14 cellular contexts compared by ENCODE assay signal in genomic region chr19:38037151-38037611, GRCh38.
DNase-seq lines count a peak whose midpoint lies in the region; ATAC-seq, FAIRE-seq and TF ChIP-seq lines count a peak whose summit lies in the region.
"Had no signal": no experiment of that assay in that cellular context is flagged by ENCODE, and none has a peak within 500 bp of the region (broad histone marks: within the 10 kb centered on the region; RNA-seq: fewer than 3 reads in every experiment).

No MANE protein-coding gene starts in this region.

- FAIRE-seq in GM12891 (lab: Jason Lieb, UNC), result no peak
- FAIRE-seq: colon, G401.6 had no signal

- TF ChIP-seq CTCF in endodermal cell (conservative IDR thresholded peaks at IDR 0.05), result no peak

- no peak for ATAC-seq in HG03469 (IDR thresholded peaks at IDR 0.05; ENCODE audit: unreplicated experiment)

- 62 to 81% methylated on average over 11 of the region's 11 CpGs for WGBS in endodermal cell (ENCODE audit: insufficient coverage in 1 of 2, insufficient read length in 1 of 2), 2 experiments

- no peak overlapping the region for H3K4me3 ChIP-seq in endodermal cell (ENCODE audit: low read length)
- H3K4me3 ChIP-seq in skeletal muscle satellite cell (ENCODE audit: low read length), result peak overlapping the region; percentile 48
- H3K4me3 ChIP-seq: suprapubic skin had no signal

- POLR2A ChIA-PET in activated CD4-positive, alpha-beta T cell treated with anti-CD3 and anti-CD28 coated beads, Interleukin-2, amount 10 ng/mL, durations not matched to agents 7 days and 5 days (lab: Charles Lee), result no interaction called here

- CTCF ChIA-PET in activated CD4-positive, alpha-beta T cell treated with anti-CD3 and anti-CD28 coated beads, Interleukin-2, amount 10 ng/mL, durations not matched to agents 7 days and 5 days (lab: Charles Lee), result no interaction called here

- TF ChIP-seq POLR2A in GM12891 (IDR thresholded peaks at IDR 0.05; ENCODE audit: low read depth, low read length), result no peak

- H3K9me3 Mint-ChIP-seq in activated CD4-positive, alpha-beta T cell treated with anti-CD3 and anti-CD28 coated beads, Interleukin-2, amount 10 ng/mL, durations not matched to agents 7 days and 5 days, result peaks cover 3% of the 10 kb centered on the region
- peaks cover 7% of the 10 kb centered on the region for H3K9me3 Mint-ChIP-seq in endodermal cell
- H3K9me3 Mint-ChIP-seq: activated CD4-positive, alpha-beta T cell treated with anti-CD3 and anti-CD28 coated beads, Interleukin-2, amount 10 ng/mL, durations not matched to agents 24 days and 14 days had no signal

- peak overlapping the region; percentile 25 for H3K27ac Mint-ChIP-seq in activated CD4-positive, alpha-beta T cell treated with anti-CD3 and anti-CD28 coated beads, Interleukin-2, amount 10 ng/mL, durations not matched to agents 7 days and 5 days
- H3K27ac Mint-ChIP-seq in endodermal cell, result peak overlapping the region; percentile 30
- H3K27ac Mint-ChIP-seq: activated CD4-positive, alpha-beta T cell treated with anti-CD3 and anti-CD28 coated beads, Interleukin-2, amount 10 ng/mL, durations not matched to agents 24 days and 14 days had no signal

- no peak for DNase-seq in activated CD4-positive, alpha-beta T cell treated with anti-CD3 and anti-CD28 coated beads, Interleukin-2, amount 10 ng/mL, durations not matched to agents 7 days and 5 days
- DNase-seq in activated CD4-positive, alpha-beta T cell treated with anti-CD3 and anti-CD28 coated beads for 1 hour, result no peak
- peak; percentile 89 for DNase-seq in NCI-H2227 treated with DMSO at 0.1 percent for 48 hours (lab: John Stamatoyannopoulos, UW)
- DNase-seq in endodermal cell, result no peak
- no peak for DNase-seq in NCI-H526 treated with DMSO at 0.1 percent for 48 hours (lab: John Stamatoyannopoulos, UW)
- no peak for DNase-seq in GM12891 (ENCODE audit: insufficient read length, low spot score)
- DNase-seq: activated CD4-positive, alpha-beta T cell treated with anti-CD3 and anti-CD28 coated beads, Interleukin-2, amount 10 ng/mL, durations not matched to agents 24 days and 14 days; activated naive CD4-positive, alpha-beta T cell; left cardiac atrium had no signal

- H3K4me1 Mint-ChIP-seq in activated CD4-positive, alpha-beta T cell treated with anti-CD3 and anti-CD28 coated beads, Interleukin-2, amount 10 ng/mL, durations not matched to agents 7 days and 5 days, result no peaks in the 10 kb centered on the region
- peaks cover 17% of the 10 kb centered on the region for H3K4me1 Mint-ChIP-seq in endodermal cell
- H3K4me1 Mint-ChIP-seq: activated CD4-positive, alpha-beta T cell treated with anti-CD3 and anti-CD28 coated beads, Interleukin-2, amount 10 ng/mL, durations not matched to agents 24 days and 14 days had no signal

- H3K4me3 Mint-ChIP-seq in activated CD4-positive, alpha-beta T cell treated with anti-CD3 and anti-CD28 coated beads, Interleukin-2, amount 10 ng/mL, durations not matched to agents 7 days and 5 days, result no peak overlapping the region
- H3K4me3 Mint-ChIP-seq in endodermal cell, result no peak overlapping the region
- H3K4me3 Mint-ChIP-seq: activated CD4-positive, alpha-beta T cell treated with anti-CD3 and anti-CD28 coated beads, Interleukin-2, amount 10 ng/mL, durations not matched to agents 24 days and 14 days had no signal

- no peaks in the 10 kb centered on the region for H3K36me3 ChIP-seq in endodermal cell (ENCODE audit: control insufficient read depth, insufficient read depth, low read length)
- no peaks in the 10 kb centered on the region for H3K36me3 ChIP-seq in skeletal muscle satellite cell (ENCODE audit: insufficient read depth, low read length)
- H3K36me3 ChIP-seq: suprapubic skin had no signal

- H3K27me3 ChIP-seq in endodermal cell (ENCODE audit: control insufficient read depth, insufficient read depth, low read length, poor library complexity, severe bottlenecking), result no peaks in the 10 kb centered on the region
- no peaks in the 10 kb centered on the region for H3K27me3 ChIP-seq in skeletal muscle satellite cell (ENCODE audit: control insufficient read depth, insufficient read depth, low read length)
- H3K27me3 ChIP-seq: suprapubic skin had no signal

- peak overlapping the region; percentile 4 for H3K27ac ChIP-seq in endodermal cell (ENCODE audit: low read depth, low read length)
- H3K27ac ChIP-seq: suprapubic skin had no signal

- H3K36me3 Mint-ChIP-seq in activated CD4-positive, alpha-beta T cell treated with anti-CD3 and anti-CD28 coated beads, Interleukin-2, amount 10 ng/mL, durations not matched to agents 7 days and 5 days (ENCODE audit: low read depth), result no peaks in the 10 kb centered on the region
- H3K36me3 Mint-ChIP-seq in endodermal cell (ENCODE audit: low read depth), result peaks cover 4% of the 10 kb centered on the region

- H3K27me3 Mint-ChIP-seq in activated CD4-positive, alpha-beta T cell treated with anti-CD3 and anti-CD28 coated beads, Interleukin-2, amount 10 ng/mL, durations not matched to agents 7 days and 5 days, result no peaks in the 10 kb centered on the region
- H3K27me3 Mint-ChIP-seq in endodermal cell (ENCODE audit: insufficient read depth), result no peaks in the 10 kb centered on the region
- H3K27me3 Mint-ChIP-seq: activated CD4-positive, alpha-beta T cell treated with anti-CD3 and anti-CD28 coated beads, Interleukin-2, amount 10 ng/mL, durations not matched to agents 24 days and 14 days had no signal

- peaks cover under 1% of the 10 kb centered on the region for H3K9me3 ChIP-seq in endodermal cell (ENCODE audit: control insufficient read depth, low read length)
- no peaks in the 10 kb centered on the region for H3K9me3 ChIP-seq in skeletal muscle satellite cell (replicated peaks; ENCODE audit: low read length)
- H3K9me3 ChIP-seq: suprapubic skin had no signal

- H3K4me1 ChIP-seq in endodermal cell (ENCODE audit: control insufficient read depth, insufficient read depth, low read length), result no peaks in the 10 kb centered on the region
- peaks cover 61% of the 10 kb centered on the region for H3K4me1 ChIP-seq in skeletal muscle satellite cell (ENCODE audit: control insufficient read depth, insufficient read depth, low read length)

- H3K9ac ChIP-seq in endodermal cell (ENCODE audit: extremely low read depth, low read length, poor library complexity, severe bottlenecking), result no peak overlapping the region
- peak overlapping the region; percentile 71 for H3K9ac ChIP-seq in skeletal muscle satellite cell (ENCODE audit: low read depth, low read length)

- H3K4me2 ChIP-seq in skeletal muscle satellite cell (ENCODE audit: low read length), result peak overlapping the region; percentile 58

TF ChIP-seq in GM12891, 5 proteins besides CTCF, POLR2A, EP300 and RAD21:
- no peak for TF ChIP-seq SPI1 (IDR thresholded peaks at IDR 0.05; ENCODE audit: low read depth, low read length)
- TF ChIP-seq PAX5 (IDR thresholded peaks at IDR 0.05; ENCODE audit: insufficient read depth, low read length, severe bottlenecking), result no peak
- no peak for TF ChIP-seq TAF1 (IDR thresholded peaks at IDR 0.05; ENCODE audit: low read depth, low read length)
- no peak for TF ChIP-seq POU2F2 (IDR thresholded peaks at IDR 0.05; ENCODE audit: low read depth, low read length)
- no peak for TF ChIP-seq POLR2AphosphoS5 (IDR thresholded peaks at IDR 0.05; ENCODE audit: low read depth, low read length)
